Comparison of ENCODE assay signal across 19 cellular contexts in genomic region chr22:18103527-18104269, GRCh38. TPM values are rescaled to one million over a fixed set of nuclear protein-coding genes. Genes with fewer than 3 reads are reported as not detected.
DNase-seq lines count a peak whose midpoint lies in the region; ATAC-seq, FAIRE-seq and TF ChIP-seq lines count a peak whose summit lies in the region.
"Had no signal": no experiment of that assay in that cellular context is flagged by ENCODE, and none has a peak within 500 bp of the region (broad histone marks: within the 10 kb centered on the region; RNA-seq: fewer than 3 reads in every experiment).

No MANE protein-coding gene starts in this region.

- peaks cover 6% of the 10 kb centered on the region for H3K9me3 Mint-ChIP-seq in activated naive CD4-positive, alpha-beta T cell treated with anti-CD3 and anti-CD28 coated beads, Interleukin-2, amount 50 U/mL, for 24 hours
- peaks cover 8% of the 10 kb centered on the region for H3K9me3 Mint-ChIP-seq in stimulated activated effector memory CD8-positive, alpha-beta T cell treated with anti-CD3 and anti-CD28 coated beads, Interleukin-12 subunit alpha, Interleukin-12 subunit beta, amount 100 ng/mL, for 72 hours

- intact Hi-C loops in pancreas (cut with DNase I), result no loop called here

- WGBS in pancreas, 2 donors, result 89 to 93% methylated on average over 14 of the region's 14 CpGs

- no peaks in the 10 kb centered on the region for H3K4me1 ChIP-seq in pancreas
- H3K4me1 ChIP-seq: heart left ventricle had no signal

- no peak overlapping the region for H3K4me3 ChIP-seq in pancreas
- H3K4me3 ChIP-seq: heart left ventricle had no signal

- H3K27ac ChIP-seq in pancreas, result no peak overlapping the region
- H3K27ac ChIP-seq: heart left ventricle had no signal

- H3K9me3 ChIP-seq in pancreas, result no peaks in the 10 kb centered on the region
- H3K9me3 ChIP-seq: heart left ventricle had no signal

- H3K36me3 ChIP-seq in pancreas, result no peaks in the 10 kb centered on the region

- ATAC-seq in HG02610 (IDR thresholded peaks at IDR 0.05; ENCODE audit: unreplicated experiment) (peak; percentile 56), pancreas (no peak)
- peak; percentile 73 for ATAC-seq in stimulated activated effector memory CD8-positive, alpha-beta T cell treated with anti-CD3 and anti-CD28 coated beads, Interleukin-12 subunit alpha, Interleukin-12 subunit beta, amount 100 ng/mL, for 72 hours
- ATAC-seq: esophagus mucosa, HepG2 had no signal

- H3K4me1 Mint-ChIP-seq in activated naive CD4-positive, alpha-beta T cell treated with anti-CD3 and anti-CD28 coated beads, Interleukin-2, amount 50 U/mL, for 24 hours, result peaks cover 17% of the 10 kb centered on the region
- peaks cover 32% of the 10 kb centered on the region for H3K4me1 Mint-ChIP-seq in stimulated activated effector memory CD8-positive, alpha-beta T cell treated with anti-CD3 and anti-CD28 coated beads, Interleukin-12 subunit alpha, Interleukin-12 subunit beta, amount 100 ng/mL, for 72 hours

- no peak for FAIRE-seq in pancreas (lab: Jason Lieb, UNC)
- FAIRE-seq: astrocyte, D721Med, HepG2, keratinocyte had no signal

- DNase-seq in activated naive CD4-positive, alpha-beta T cell treated with anti-CD3 and anti-CD28 coated beads, Interleukin-2, amount 50 U/mL, for 16 hours, result no peak
- peak; percentile 46 for DNase-seq in cerebellar cortex (ENCODE audit: low spot score)
- DNase-seq in stimulated activated effector memory CD8-positive, alpha-beta T cell treated with anti-CD3 and anti-CD28 coated beads, Interleukin-12 subunit alpha, Interleukin-12 subunit beta, amount 100 ng/mL, for 72 hours (ENCODE audit: low spot score in 2 of 2), result no peak
- no peak for DNase-seq in pancreas
- no peak for DNase-seq in NCI-H2171 treated with DMSO at 0.1 percent for 48 hours (lab: John Stamatoyannopoulos, UW)
- DNase-seq in NOMO-1 treated with DMSO at 0.1 percent for 48 hours (lab: John Stamatoyannopoulos, UW; ENCODE audit: unreplicated experiment), result no peak
- DNase-seq: GF-D8, heart left ventricle, NCI-H2029 treated with DMSO at 0.1 percent for 48 hours, NCI-H524 treated with DMSO at 0.1 percent for 48 hours, occipital lobe had no signal

- H3K27me3 Mint-ChIP-seq in activated naive CD4-positive, alpha-beta T cell treated with anti-CD3 and anti-CD28 coated beads, Interleukin-2, amount 50 U/mL, for 24 hours, result peaks cover 5% of the 10 kb centered on the region

- TF ChIP-seq CTCF in pancreas (IDR thresholded peaks at IDR 0.05), result no peak

- H3K27me3 ChIP-seq in pancreas, result no peaks in the 10 kb centered on the region
- H3K27me3 ChIP-seq: heart left ventricle had no signal

- peaks cover 29% of the 10 kb centered on the region for H3K36me3 Mint-ChIP-seq in activated naive CD4-positive, alpha-beta T cell treated with anti-CD3 and anti-CD28 coated beads, Interleukin-2, amount 50 U/mL, for 24 hours
- peaks cover 36% of the 10 kb centered on the region for H3K36me3 Mint-ChIP-seq in stimulated activated effector memory CD8-positive, alpha-beta T cell treated with anti-CD3 and anti-CD28 coated beads, Interleukin-12 subunit alpha, Interleukin-12 subunit beta, amount 100 ng/mL, for 72 hours

- peak overlapping the region; percentile 30 for H3K27ac Mint-ChIP-seq in activated naive CD4-positive, alpha-beta T cell treated with anti-CD3 and anti-CD28 coated beads, Interleukin-2, amount 50 U/mL, for 24 hours
- peak overlapping the region; percentile 49 for H3K27ac Mint-ChIP-seq in stimulated activated effector memory CD8-positive, alpha-beta T cell treated with anti-CD3 and anti-CD28 coated beads, Interleukin-12 subunit alpha, Interleukin-12 subunit beta, amount 100 ng/mL, for 72 hours
- H3K27ac Mint-ChIP-seq: dendritic cell treated with granulocyte-macrophage colony-stimulating factor and Interleukin-4, amounts not matched to agents 40 ng/mL and 50 ng/mL, for 4 days had no signal

- no peak overlapping the region for H3K4me3 Mint-ChIP-seq in activated naive CD4-positive, alpha-beta T cell treated with anti-CD3 and anti-CD28 coated beads, Interleukin-2, amount 50 U/mL, for 24 hours
- no peak overlapping the region for H3K4me3 Mint-ChIP-seq in stimulated activated effector memory CD8-positive, alpha-beta T cell treated with anti-CD3 and anti-CD28 coated beads, Interleukin-12 subunit alpha, Interleukin-12 subunit beta, amount 100 ng/mL, for 72 hours
- H3K4me3 Mint-ChIP-seq: dendritic cell treated with granulocyte-macrophage colony-stimulating factor and Interleukin-4, amounts not matched to agents 40 ng/mL and 50 ng/mL, for 4 days had no signal

RNA-seq across cellular contexts. Expression of gene TUBA8, which starts 6.9 kb away (rescaled TPM):
- total RNA-seq in pancreas, result 1 to 10 TPM; 1.5 to 2.8 (median 1.8) TPM
- 1 to 10 TPM; 3.5 to 5.4 TPM for polyA plus RNA-seq in pancreas

RNA-seq across cellular contexts. Expression of gene PEX26, which starts 25.9 kb away (rescaled TPM):
- total RNA-seq in pancreas, result 10 to 100 TPM; 11.0 to 26.5 (median 14.8) TPM
- polyA plus RNA-seq in pancreas, result 10 to 100 TPM in 1 of 2 donors, 1 to 10 TPM in 1; 9.3 to 13.3 TPM

RNA-seq across cellular contexts. Expression of gene USP18, which starts 46.3 kb away (rescaled TPM):
- 1 to 10 TPM; 1.1 to 2.9 (median 2.1) TPM for total RNA-seq in pancreas
- polyA plus RNA-seq in pancreas, result 1 to 10 TPM; 3.4 to 7.7 TPM

Comparison
In these comparisons a context has a peak if more than half of its experiments do, and no peak if none do; other contexts are left out.
1. ATAC-seq: peak in HG02610 (single experiment) and stimulated activated effector memory CD8-positive, alpha-beta T cell treated with anti-CD3 and anti-CD28 coated beads, Interleukin-12 subunit alpha, Interleukin-12 subunit beta, amount 100 ng/mL, for 72 hours (single experiment); none in pancreas (0 of 4).